ENCODE assay signal across 22 cellular contexts in the genomic region with DNA sequence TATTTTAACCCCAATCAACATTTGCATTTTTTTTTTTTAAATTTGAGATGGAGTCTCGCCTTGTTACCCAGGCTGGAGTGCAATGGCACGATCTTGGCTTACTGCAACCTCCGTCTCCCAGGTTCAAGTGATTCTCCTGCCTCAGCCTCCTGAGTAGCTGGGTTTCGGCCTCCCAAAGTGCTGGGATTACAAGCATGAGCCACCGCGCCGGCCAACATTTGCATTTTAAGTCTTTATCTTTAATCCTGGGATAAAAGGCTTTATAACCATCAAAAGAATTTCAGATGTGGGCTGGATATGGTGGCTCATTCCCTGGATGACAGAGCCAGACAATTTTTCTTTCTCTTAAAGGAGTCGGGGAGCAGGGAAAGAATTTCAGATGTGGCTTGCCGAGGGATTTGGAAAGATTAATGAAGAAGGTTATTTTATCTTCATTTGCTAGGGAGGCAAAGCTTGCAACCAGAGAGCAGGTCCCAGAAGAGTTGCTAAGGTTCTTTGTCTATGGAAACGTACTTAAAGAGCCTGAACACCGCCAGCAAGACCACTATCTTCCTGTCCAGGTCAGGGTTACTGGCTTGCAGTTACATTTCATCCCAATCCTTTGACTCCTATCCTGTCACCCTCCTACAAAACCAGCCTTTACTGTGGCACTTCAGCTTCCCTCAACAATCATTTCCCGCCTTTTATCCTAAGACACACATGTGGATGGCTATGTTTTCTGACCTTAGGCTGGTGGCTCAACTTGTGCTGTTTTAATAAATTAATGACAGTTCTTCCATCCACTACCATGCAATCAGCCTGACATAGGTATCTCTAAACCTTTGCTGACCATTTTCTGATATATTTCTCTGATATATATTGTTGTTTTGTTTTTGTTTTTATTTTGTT. TPM values are rescaled to one million over a fixed set of nuclear protein-coding genes. Genes with fewer than 3 reads are reported as not detected.
DNase-seq lines count a peak whose midpoint lies in the region; ATAC-seq, FAIRE-seq and TF ChIP-seq lines count a peak whose summit lies in the region.
"Had no signal": no experiment of that assay in that cellular context is flagged by ENCODE, and none has a peak within 500 bp of the region (broad histone marks: within the 10 kb centered on the region; RNA-seq: fewer than 3 reads in every experiment).

No MANE protein-coding gene starts in this region.

- H3K79me2 ChIP-seq in K562 (ENCODE audit: control insufficient read depth, insufficient read depth, low read length): peaks cover 10% of the 10 kb centered on the region
- peaks cover 3% of the 10 kb centered on the region for H3K79me2 ChIP-seq in neural progenitor cell (ENCODE audit: low read depth)

- peaks cover 8% of the 10 kb centered on the region for H3F3A ChIP-seq in neural progenitor cell (ENCODE audit: low read depth)

- no peak for TF ChIP-seq RAD21 in K562 (CRISPR knock-in tag; conservative IDR thresholded peaks at IDR 0.05 in 1 of 2, IDR thresholded peaks at IDR 0.05 in 1 of 2)

- BruUV-seq in Caco-2 (replicated peaks; lab: Mats Ljungman, UMichigan): no TSS peak
- no TSS peak for BruUV-seq in K562 (replicated peaks; lab: Mats Ljungman, UMichigan)

- H2AFZ ChIP-seq in K562 (ENCODE audit: low read depth, low read length) (peak overlapping the region; percentile 11), neural progenitor cell (replicated peaks) (peak overlapping the region; percentile 9)

- 54% methylated on average over 11 of the region's 12 CpGs for WGBS in K562 (ENCODE audit: insufficient coverage, low coverage, missing lambda C conversion rate)
- 53 to 61% methylated on average over 6 to 7 of the region's 12 CpGs for WGBS in gastroesophageal sphincter (ENCODE audit: low coverage in 1 of 2), 2 donors

- no peak for TF ChIP-seq POLR2A in K562 (conservative IDR thresholded peaks at IDR 0.05)
- TF ChIP-seq POLR2A in gastroesophageal sphincter (IDR thresholded peaks at IDR 0.05): no peak

- H3K4me1 Mint-ChIP-seq in Caco-2 (ENCODE audit: low read depth, unreplicated experiment) (peaks cover 29% of the 10 kb centered on the region), neural progenitor cell (peaks cover 17% of the 10 kb centered on the region)

- H3K9me1 ChIP-seq in K562 (ENCODE audit: control insufficient read depth, insufficient read depth, low read length): no peaks in the 10 kb centered on the region

- in situ Hi-C loops in K562 (cut with MboI): no loop called here

- TF ChIP-seq CTCF in Caco-2 (IDR thresholded peaks at IDR 0.05; ENCODE audit: insufficient read depth in 1 of 2, low read depth in 1 of 2, low read length in 1 of 2, severe bottlenecking in 1 of 2, unreplicated experiment in 1 of 2) (no peak), K562 (IDR thresholded peaks at IDR 0.05 in 2 of 3, conservative IDR thresholded peaks at IDR 0.05 in 1 of 3; ENCODE audit: insufficient read depth in 2 of 3, low read depth in 1 of 3, low read length in 3 of 3) (no peak), neural progenitor cell (IDR thresholded peaks at IDR 0.05) (no peak), gastroesophageal sphincter (IDR thresholded peaks at IDR 0.05) (no peak)

- no peaks in the 10 kb centered on the region for H4K20me1 ChIP-seq in K562 (replicated peaks; ENCODE audit: control insufficient read depth, insufficient read depth, low read length)
- peaks cover 3% of the 10 kb centered on the region for H4K20me1 ChIP-seq in neural progenitor cell (ENCODE audit: low read depth)

- H3K9ac ChIP-seq in K562 (ENCODE audit: insufficient read depth in 1 of 2, low read depth in 2 of 2, low read length in 2 of 2): no peak overlapping the region; a peak in 1 of 4 replicates
- H3K9ac ChIP-seq in neural progenitor cell: no peak overlapping the region
- H3K9ac ChIP-seq: GM23248 had no signal

- H3K27me3 Mint-ChIP-seq in Caco-2 (ENCODE audit: insufficient read depth, unreplicated experiment) (no peaks in the 10 kb centered on the region), neural progenitor cell (ENCODE audit: insufficient read depth, low read depth) (peaks cover 2% of the 10 kb centered on the region)
- H3K27me3 Mint-ChIP-seq: B cell had no signal

- intact Hi-C loops in Caco-2 (cut with micrococcal nuclease; ENCODE audit: unreplicated experiment): loop anchor here (10.0 kb wide), 1 partner anchor 199 kb away; no protein-coding TSS in a partner anchor
- intact Hi-C loops in K562 (cut with micrococcal nuclease): no loop called here

- H3K4me3 ChIP-seq in Caco-2 (ENCODE audit: low read depth, low read length): no peak overlapping the region
- H3K4me3 ChIP-seq in K562: no peak overlapping the region
- no peak overlapping the region for H3K4me3 ChIP-seq in neural progenitor cell
- no peak overlapping the region for H3K4me3 ChIP-seq in gastroesophageal sphincter
- H3K4me3 ChIP-seq: GM23248, MG63, SK-N-MC had no signal

- H3K27ac Mint-ChIP-seq in Caco-2 (ENCODE audit: unreplicated experiment) (peak overlapping the region; percentile 66), neural progenitor cell (no peak overlapping the region)
- H3K27ac Mint-ChIP-seq: B cell had no signal

- no peak overlapping the region for H3K4me2 ChIP-seq in K562 (ENCODE audit: insufficient read depth, low read length)
- no peak overlapping the region for H3K4me2 ChIP-seq in neural progenitor cell

- ATAC-seq in K562 (no peak), HG03565 (IDR thresholded peaks at IDR 0.05; ENCODE audit: unreplicated experiment) (no peak), gastroesophageal sphincter (no peak), HG02610 (IDR thresholded peaks at IDR 0.05; ENCODE audit: unreplicated experiment) (no peak)
- ATAC-seq: Panc1 had no signal

- H3K9me3 ChIP-seq in Caco-2: no peaks in the 10 kb centered on the region
- no peaks in the 10 kb centered on the region for H3K9me3 ChIP-seq in K562 (replicated peaks; ENCODE audit: control insufficient read depth, insufficient read depth, low read depth, low read length)
- no peaks in the 10 kb centered on the region for H3K9me3 ChIP-seq in neural progenitor cell (ENCODE audit: low read depth)
- H3K9me3 ChIP-seq in gastroesophageal sphincter: no peaks in the 10 kb centered on the region
- H3K9me3 ChIP-seq: MG63 had no signal

- DNase-seq in Caco-2 (no peak), NCI-H82 treated with DMSO at 0.1 percent for 48 hours (lab: John Stamatoyannopoulos, UW; ENCODE audit: unreplicated experiment) (peak; percentile 28), K562 (ENCODE audit: extremely low read depth in 1 of 4, low spot score in 3 of 4) (no peak), neural progenitor cell (ENCODE audit: low spot score) (peak; percentile 35), iPS-NIHi11 (ENCODE audit: low spot score) (no peak)
- DNase-seq: 8988T, GDM1, GM23248, Kasumi-1, MG63, NCI-H1048, NCI-H1436, NCI-H1930, NCI-H226, NCI-H524 had no signal

- H3K4me1 ChIP-seq in Caco-2: peaks cover 41% of the 10 kb centered on the region
- H3K4me1 ChIP-seq in K562 (replicated peaks in 1 of 2; ENCODE audit: control insufficient read depth in 2 of 2, insufficient read depth in 2 of 2, low read length in 2 of 2): peaks cover 5 to 10% of the 10 kb centered on the region in 2 experiments; a peak in 3 of 5 replicates
- H3K4me1 ChIP-seq in neural progenitor cell: peaks cover 1% of the 10 kb centered on the region
- peaks cover 0 to 5% (median 0%) of the 10 kb centered on the region in 3 donors for H3K4me1 ChIP-seq in gastroesophageal sphincter

- no peak for FAIRE-seq in K562 (lab: Jason Lieb, UNC)

- H3K27me3 ChIP-seq in Caco-2 (replicated peaks; ENCODE audit: control insufficient read depth, insufficient read depth, low read length) (no peaks in the 10 kb centered on the region), K562 (ENCODE audit: control insufficient read depth in 2 of 2, insufficient read depth in 2 of 2, low read length in 2 of 2) (no peaks in the 10 kb centered on the region), neural progenitor cell (no peaks in the 10 kb centered on the region), gastroesophageal sphincter (no peaks in the 10 kb centered on the region)
- H3K27me3 ChIP-seq: MG63 had no signal

- H3K9me3 Mint-ChIP-seq in Caco-2 (ENCODE audit: unreplicated experiment): no peaks in the 10 kb centered on the region
- no peaks in the 10 kb centered on the region for H3K9me3 Mint-ChIP-seq in neural progenitor cell

- H3K27ac ChIP-seq in K562 (ENCODE audit: extremely low read depth, low read depth, low read length): no peak overlapping the region
- no peak overlapping the region for H3K27ac ChIP-seq in neural progenitor cell
- H3K27ac ChIP-seq in gastroesophageal sphincter: no peak overlapping the region
- H3K27ac ChIP-seq: GM23248, HL-60, SK-N-MC had no signal

- no peaks in the 10 kb centered on the region for H3K36me3 ChIP-seq in Caco-2 (ENCODE audit: control insufficient read depth, insufficient read depth, low read length)
- no peaks in the 10 kb centered on the region for H3K36me3 ChIP-seq in K562 (ENCODE audit: control insufficient read depth, insufficient read depth, low read length)
- H3K36me3 ChIP-seq in neural progenitor cell: no peaks in the 10 kb centered on the region
- H3K36me3 ChIP-seq in gastroesophageal sphincter: no peaks in the 10 kb centered on the region
- H3K36me3 ChIP-seq: MG63 had no signal

- POLR2A ChIA-PET in Caco-2 (lab: Charles Lee) (no interaction called here), K562 (lab: Yijun Ruan, JAX) (no interaction called here)

- peaks cover 7% of the 10 kb centered on the region for H3K36me3 Mint-ChIP-seq in Caco-2 (ENCODE audit: insufficient read depth, unreplicated experiment)
- H3K36me3 Mint-ChIP-seq in neural progenitor cell: no peaks in the 10 kb centered on the region

- TF ChIP-seq EP300 in K562 (IDR thresholded peaks at IDR 0.05; ENCODE audit: low read length): no peak
- no peak for TF ChIP-seq EP300 in gastroesophageal sphincter (IDR thresholded peaks at IDR 0.05)

- H3K4me3 Mint-ChIP-seq in Caco-2 (ENCODE audit: unreplicated experiment): peak overlapping the region; percentile 37
- no peak overlapping the region for H3K4me3 Mint-ChIP-seq in neural progenitor cell
- H3K4me3 Mint-ChIP-seq: B cell had no signal

- CTCF ChIA-PET in Caco-2 (lab: Charles Lee): no interaction called here
- CTCF ChIA-PET in K562 (lab: Yijun Ruan, JAX; ENCODE audit: low intra/inter-chr PET ratio): no interaction called here

RNA-seq across cellular contexts. Expression of a gene that starts 3.9 kb away (rescaled TPM):
- total RNA-seq in Caco-2 (2022) (23.4 and 27.7 TPM in 2 replicates), K562 (2014; rRNA removed) (9.7 and 15.0 TPM in 2 replicates), K562 (2014; rRNA removed; fragmentation: Illumina TruSeq; extraction: Trizol) (25.3 and 29.2 TPM in 2 replicates), K562 (2015; rRNA removed; fragmentation: Illumina TruSeq; extraction: Trizol) (21.8 and 23.0 TPM in 2 replicates), K562 (2021) (16.8 and 18.2 TPM in 2 replicates), neural progenitor cell (ENCODE audit: low replicate concordance) (11.0 and 20.3 TPM in 2 replicates), gastroesophageal sphincter (10 to 100 TPM in 3 of 4 donors, 1 to 10 TPM in 1; 9.1 to 17.6 (median 13.0) TPM)
- total RNA-seq in K562 (2011; cell fraction: chromatin; rRNA removed; ENCODE audit: low replicate concordance): 12.2 and 27.8 TPM in 2 replicates
- 8.3 TPM in 2 replicates for total RNA-seq in K562 (2011; cell fraction: nucleolus; rRNA removed)
- total RNA-seq in K562 (2011; cell fraction: nucleoplasm; rRNA removed): 12.0 and 23.4 TPM in 2 replicates
- polyA plus RNA-seq in K562 (2011; rRNA removed) (10.6 and 15.7 TPM in 2 replicates), K562 (2014; fragmentation: Illumina TruSeq; extraction: Trizol) (18.7 and 20.4 TPM in 2 replicates), K562 (2014; fragmentation: Nextera tagmentation; extraction: Ambion mirVana) (10 to 100 TPM in 1 of 2 experiments, 1 to 10 TPM in 1; 8.7 to 10.5 TPM), K562 (2014; rRNA removed) (13.0 and 13.2 TPM in 2 replicates)
- polyA plus RNA-seq in K562 (2011; cell fraction: cytosol; rRNA removed): 3.0 and 8.9 TPM in 2 replicates
- polyA plus RNA-seq in K562 (2011; cell fraction: nucleus; rRNA removed): 3.3 and 3.6 TPM in 2 replicates
- 8.6 and 16.8 TPM in 2 replicates for polyA plus RNA-seq in K562 (2012)
- polyA minus RNA-seq in K562 (2011; rRNA and poly(A)+ RNA removed): 90.7 and 108 TPM in 2 replicates
- 18.0 and 24.5 TPM in 2 replicates for polyA minus RNA-seq in K562 (2011; cell fraction: cytosol; rRNA and poly(A)+ RNA removed)
- 12.4 and 17.0 TPM in 2 replicates for polyA minus RNA-seq in K562 (2011; cell fraction: nucleus; rRNA and poly(A)+ RNA removed)

Comparison
In these comparisons a context has a peak if more than half of its experiments do, and no peak if none do; other contexts are left out.
1. DNase-seq: peak in NCI-H82 treated with DMSO at 0.1 percent for 48 hours (single experiment) and neural progenitor cell (single experiment); none in Caco-2 (0 of 2), K562 (0 of 4) and iPS-NIHi11 (single experiment).